In the genomic region with DNA sequence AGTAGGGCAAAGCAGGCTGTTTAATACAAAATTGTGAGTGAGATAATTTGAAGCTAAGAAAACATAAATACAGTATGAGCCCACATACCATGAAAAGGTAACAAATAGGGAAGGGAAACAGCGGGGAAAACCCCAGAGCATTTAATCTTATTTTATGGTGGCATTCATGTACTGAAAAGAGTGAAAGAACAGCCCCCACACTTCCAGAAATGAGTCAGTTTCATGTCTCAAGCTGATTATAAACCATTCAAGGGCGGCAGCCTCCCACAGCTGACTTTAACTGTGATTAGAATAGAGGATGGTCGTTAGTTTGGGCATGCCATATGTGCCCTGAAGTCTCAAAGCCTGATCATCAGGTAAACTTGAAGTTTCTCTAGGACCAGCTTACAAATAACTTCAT, we compare ENCODE assay signal across 10 cellular contexts.
DNase-seq lines count a peak whose midpoint lies in the region; ATAC-seq and TF ChIP-seq lines count a peak whose summit lies in the region.
"Had no signal": no experiment of that assay in that cellular context is flagged by ENCODE, and none has a peak within 500 bp of the region (broad histone marks: within the 10 kb centered on the region; RNA-seq: fewer than 3 reads in every experiment).

No MANE protein-coding gene starts in this region.

- no peaks in the 10 kb centered on the region for H3K27me3 Mint-ChIP-seq in activated T-cell treated with anti-CD3 and anti-CD28 coated beads, Interleukin-2, amount 50 U/mL, for 24 hours
- no peaks in the 10 kb centered on the region for H3K27me3 Mint-ChIP-seq in activated T-cell treated with anti-CD3 and anti-CD28 coated beads, Interleukin-2, amount 50 U/mL, for 72 hours (ENCODE audit: low read depth)

- DNase-seq in kidney epithelial cell (ENCODE audit: low read depth) (peak; percentile 1), epidermal melanocyte (ENCODE audit: insufficient read length, low spot score) (no peak), NCI-H748 (lab: John Stamatoyannopoulos, UW; ENCODE audit: unreplicated experiment) (no peak)
- DNase-seq in activated T-cell treated with anti-CD3 and anti-CD28 coated beads, Interleukin-2, amount 50 U/mL, for 24 hours: no peak
- DNase-seq in activated T-cell treated with anti-CD3 and anti-CD28 coated beads, Interleukin-2, amount 50 U/mL, for 72 hours: no peak
- DNase-seq: NCI-H2081 treated with DMSO at 0.1 percent for 48 hours had no signal

- TF ChIP-seq CTCF in kidney epithelial cell (IDR thresholded peaks at IDR 0.05; ENCODE audit: insufficient read depth, low read length, poor library complexity, severe bottlenecking): no peak

- H3K36me3 ChIP-seq in kidney epithelial cell (ENCODE audit: control insufficient read depth, insufficient read depth, low read length): no peaks in the 10 kb centered on the region

- no peak overlapping the region for H3K4me3 ChIP-seq in kidney epithelial cell (ENCODE audit: low read depth, low read length)

- H3K4me3 Mint-ChIP-seq in activated T-cell treated with anti-CD3 and anti-CD28 coated beads, Interleukin-2, amount 50 U/mL, for 24 hours: no peak overlapping the region
- H3K4me3 Mint-ChIP-seq in activated T-cell treated with anti-CD3 and anti-CD28 coated beads, Interleukin-2, amount 50 U/mL, for 72 hours: no peak overlapping the region

- no peaks in the 10 kb centered on the region for H3K4me1 Mint-ChIP-seq in activated T-cell treated with anti-CD3 and anti-CD28 coated beads, Interleukin-2, amount 50 U/mL, for 24 hours (ENCODE audit: low read depth)
- no peaks in the 10 kb centered on the region for H3K4me1 Mint-ChIP-seq in activated T-cell treated with anti-CD3 and anti-CD28 coated beads, Interleukin-2, amount 50 U/mL, for 72 hours (ENCODE audit: low read depth)

- H3K36me3 Mint-ChIP-seq in activated T-cell treated with anti-CD3 and anti-CD28 coated beads, Interleukin-2, amount 50 U/mL, for 24 hours (ENCODE audit: low read depth): no peaks in the 10 kb centered on the region
- H3K36me3 Mint-ChIP-seq in activated T-cell treated with anti-CD3 and anti-CD28 coated beads, Interleukin-2, amount 50 U/mL, for 72 hours (ENCODE audit: insufficient read depth in 2 of 2): peaks cover 2% of the 10 kb centered on the region in 2 donors

- H3K27ac Mint-ChIP-seq in activated T-cell treated with anti-CD3 and anti-CD28 coated beads, Interleukin-2, amount 50 U/mL, for 24 hours: no peak overlapping the region
- H3K27ac Mint-ChIP-seq in activated T-cell treated with anti-CD3 and anti-CD28 coated beads, Interleukin-2, amount 50 U/mL, for 72 hours: no peak overlapping the region

- peaks cover 17% of the 10 kb centered on the region for H3K9me3 Mint-ChIP-seq in activated T-cell treated with anti-CD3 and anti-CD28 coated beads, Interleukin-2, amount 50 U/mL, for 24 hours
- H3K9me3 Mint-ChIP-seq in activated T-cell treated with anti-CD3 and anti-CD28 coated beads, Interleukin-2, amount 50 U/mL, for 72 hours: peaks cover 10 to 17% of the 10 kb centered on the region in 2 donors

- ATAC-seq in GM18907 (IDR thresholded peaks at IDR 0.05; ENCODE audit: unreplicated experiment): peak; percentile 100
- peak; percentile 96 for ATAC-seq in GM21723 (IDR thresholded peaks at IDR 0.05; ENCODE audit: unreplicated experiment)
- peak; percentile 95 for ATAC-seq in HG03280 (IDR thresholded peaks at IDR 0.05; ENCODE audit: unreplicated experiment)
- ATAC-seq in activated T-cell treated with anti-CD3 and anti-CD28 coated beads, Interleukin-2, amount 50 U/mL, for 72 hours (replicated peaks in 1 of 2): no peak
- ATAC-seq: SK-N-SH treated with all-trans-retinoic acid at 6 μM for 48 hours had no signal

- H3K27me3 ChIP-seq in kidney epithelial cell (ENCODE audit: control insufficient read depth, insufficient read depth, low read length): no peaks in the 10 kb centered on the region

Comparison
In these comparisons a context has a peak if more than half of its experiments do, and no peak if none do; other contexts are left out.
1. ATAC-seq: peak in GM18907 (single experiment), GM21723 (single experiment) and HG03280 (single experiment); none in activated T-cell treated with anti-CD3 and anti-CD28 coated beads, Interleukin-2, amount 50 U/mL, for 72 hours (0 of 2).